Comparison of ENCODE assay signal across 17 cellular contexts in genomic region chr2:216670266-216671080, GRCh38. TPM values are rescaled to one million over a fixed set of nuclear protein-coding genes. Genes with fewer than 3 reads are reported as not detected.
DNase-seq lines count a peak whose midpoint lies in the region; TF ChIP-seq lines count a peak whose summit lies in the region.
"Had no signal": no experiment of that assay in that cellular context is flagged by ENCODE, and none has a peak within 500 bp of the region (broad histone marks: within the 10 kb centered on the region; RNA-seq: fewer than 3 reads in every experiment).

No MANE protein-coding gene starts in this region.

- H3K27ac Mint-ChIP-seq in brain (peak overlapping the region in 3 of 5 experiments; percentile 38 to 73 (median 63)), neural crest cell (ENCODE audit: unreplicated experiment) (peak overlapping the region; percentile 85)

- no peaks in the 10 kb centered on the region for H3K9me3 ChIP-seq in suprapubic skin
- H3K9me3 ChIP-seq: BE2C, MG63 had no signal

- H3K36me3 Mint-ChIP-seq in brain (peaks cover 9% of the 10 kb centered on the region), neural crest cell (ENCODE audit: low read depth) (peaks cover 19% of the 10 kb centered on the region)

- no peak for TF ChIP-seq EP300 in suprapubic skin (IDR thresholded peaks at IDR 0.05)

- TF ChIP-seq POLR2A in suprapubic skin (IDR thresholded peaks at IDR 0.05): no peak

- H3K27me3 Mint-ChIP-seq in brain (no peaks in the 10 kb centered on the region), neural crest cell (ENCODE audit: low read depth) (peaks cover 8% of the 10 kb centered on the region)

- peaks cover 15% of the 10 kb centered on the region for H3K4me1 Mint-ChIP-seq in brain
- peaks cover 18% of the 10 kb centered on the region for H3K4me1 Mint-ChIP-seq in neural crest cell

- H3K4me3 Mint-ChIP-seq in brain (no peak overlapping the region), neural crest cell (peak overlapping the region; percentile 47)

- H3K4me1 ChIP-seq in suprapubic skin: peaks cover 10% of the 10 kb centered on the region

- H3K27me3 ChIP-seq in H7 (ENCODE audit: control insufficient read depth, insufficient read depth, low read length) (no peaks in the 10 kb centered on the region), suprapubic skin (no peaks in the 10 kb centered on the region)
- H3K27me3 ChIP-seq: BE2C, MG63 had no signal

- peak; percentile 39 for DNase-seq in H7
- no peak for DNase-seq in neural crest cell (ENCODE audit: low read depth, low spot score)
- DNase-seq in suprapubic skin (ENCODE audit: low spot score in 2 of 2): no peak
- DNase-seq in GM10266 (ENCODE audit: extremely low spot score): no peak
- DNase-seq in NCI-H526 (lab: John Stamatoyannopoulos, UW): no peak
- DNase-seq in NCI-H1436 treated with DMSO at 0.1 percent for 48 hours (lab: John Stamatoyannopoulos, UW): no peak
- DNase-seq: BE2C, DMS 273 treated with DMSO at 0.1 percent for 48 hours, EL, MG63, NCI-H1105 treated with DMSO at 0.1 percent for 48 hours, NCI-H1930, NCI-H510A, OCI-M1, RPMI8226 had no signal

- TF ChIP-seq CTCF in brain (conservative IDR thresholded peaks at IDR 0.05) (no peak), neural crest cell (conservative IDR thresholded peaks at IDR 0.05) (no peak), suprapubic skin (IDR thresholded peaks at IDR 0.05) (no peak), GM10266 (IDR thresholded peaks at IDR 0.05; ENCODE audit: control insufficient read depth, insufficient read depth, low read depth, missing control alignments) (no peak)

- H3K4me3 ChIP-seq in H7 (ENCODE audit: insufficient read depth, low read depth, low read length) (no peak overlapping the region), suprapubic skin (no peak overlapping the region)
- H3K4me3 ChIP-seq: MG63 had no signal

- peak overlapping the region; percentile 20 for H3K27ac ChIP-seq in suprapubic skin
- H3K27ac ChIP-seq: KMS-11 had no signal

- peaks cover 0 to 3% (median 0%) of the 10 kb centered on the region in 5 experiments for H3K9me3 Mint-ChIP-seq in brain
- no peaks in the 10 kb centered on the region for H3K9me3 Mint-ChIP-seq in neural crest cell

- no peaks in the 10 kb centered on the region for H3K36me3 ChIP-seq in H7 (replicated peaks; ENCODE audit: control insufficient read depth, insufficient read depth, low read length)
- peaks cover 14% of the 10 kb centered on the region for H3K36me3 ChIP-seq in suprapubic skin
- H3K36me3 ChIP-seq: BE2C, MG63 had no signal

- WGBS in suprapubic skin: 59% methylated on average over 17 of the region's 17 CpGs

RNA-seq across cellular contexts. Expression of gene IGFBP5, which starts 24.9 kb away (rescaled TPM):
- 2.9 and 10.2 TPM in 2 replicates for total RNA-seq in H7 (2014; rRNA removed; shearing (Covaris generic))
- 769 TPM for polyA plus RNA-seq in brain (ENCODE audit: insufficient read depth, low read depth, low replicate concordance)
- total RNA-seq in neural crest cell: 140 TPM in 2 replicates
- total RNA-seq in suprapubic skin: 100 to 1,000 TPM in 3 of 4 donors, 10 to 100 TPM in 1; 79.1 to 424 (median 163) TPM

RNA-seq across cellular contexts. Expression of gene IGFBP2, which starts 37.3 kb away (rescaled TPM):
- total RNA-seq in H7 (2014; rRNA removed; shearing (Covaris generic)): 848 and 859 TPM in 2 replicates
- 233 TPM for polyA plus RNA-seq in brain (ENCODE audit: insufficient read depth, low read depth, low replicate concordance)
- 365 and 366 TPM in 2 replicates for total RNA-seq in neural crest cell
- 10 to 100 TPM in 3 of 4 donors, 1 to 10 TPM in 1; 7.5 to 28.3 (median 18.7) TPM for total RNA-seq in suprapubic skin

Comparison
In these comparisons a context has a peak if more than half of its experiments do, and no peak if none do; other contexts are left out.
1. RNA of gene IGFBP2, which starts 37.3 kb away (total RNA-seq): 848 to 859 TPM in H7 and 365 to 366 TPM in neural crest cell; 7.5 to 28.3 TPM in suprapubic skin; every median in the first group is over 10 times any median in the second.